In genomic region chr5:38641003-38641402, GRCh38 we compare ENCODE assay signal across 29 cellular contexts.
DNase-seq lines count a peak whose midpoint lies in the region; ATAC-seq, FAIRE-seq and TF ChIP-seq lines count a peak whose summit lies in the region.
"Had no signal": no experiment of that assay in that cellular context is flagged by ENCODE, and none has a peak within 500 bp of the region (broad histone marks: within the 10 kb centered on the region; RNA-seq: fewer than 3 reads in every experiment).

No MANE protein-coding gene starts in this region.

- H3K4me3 Mint-ChIP-seq in natural killer cell = no peak overlapping the region
- H3K4me3 Mint-ChIP-seq: activated CD8-positive, alpha-beta T cell treated with anti-CD3 and anti-CD28 coated beads for 36 hours; nephron progenitor cell; T-cell had no signal

- H2BK15ac ChIP-seq in H1 (ENCODE audit: low read length) = no peak overlapping the region

- CTCF ChIA-PET in H1 (lab: Charles Lee; ENCODE audit: partially characterized antibody) = interaction anchor here (1.8 kb wide), 1 partner anchor 24 kb away, joined by 7 read pairs; no protein-coding TSS in a partner anchor

- H3K4ac ChIP-seq in H1 (replicated peaks; ENCODE audit: insufficient read length, low read depth, low read length) = no peak overlapping the region

- TF ChIP-seq CTCF in AG10803 (conservative IDR thresholded peaks at IDR 0.05; ENCODE audit: low read length) (no peak), H1 (IDR thresholded peaks at IDR 0.05; ENCODE audit: control extremely low read depth in 1 of 3, insufficient read depth in 1 of 3, low read depth in 1 of 3, low read length in 3 of 3) (no peak), osteoblast (IDR thresholded peaks at IDR 0.05; ENCODE audit: extremely low read depth, low read depth, low read length) (no peak), natural killer cell (IDR thresholded peaks at IDR 0.05) (no peak)

- no peaks in the 10 kb centered on the region for H3K9me3 Mint-ChIP-seq in natural killer cell
- H3K9me3 Mint-ChIP-seq: T-cell had no signal

- no peak overlapping the region for H3K14ac ChIP-seq in H1 (ENCODE audit: insufficient read length)

- H4K91ac ChIP-seq in H1 (replicated peaks; ENCODE audit: insufficient read length, low read length) = no peak overlapping the region

- no peak overlapping the region for H3K4me2 ChIP-seq in H1 (ENCODE audit: insufficient read depth in 1 of 2, low read depth in 2 of 2, low read length in 2 of 2)
- H3K4me2 ChIP-seq in osteoblast (ENCODE audit: insufficient read depth, low read length) = no peak overlapping the region

- no peaks in the 10 kb centered on the region for H3K79me1 ChIP-seq in H1 (ENCODE audit: low read depth, low read length)

- H3K4me1 Mint-ChIP-seq in natural killer cell = no peaks in the 10 kb centered on the region
- H3K4me1 Mint-ChIP-seq: T-cell had no signal

- 93% methylated on average over 3 of the region's 3 CpGs; no CpG with 5 or more reads in 1 of the 2 experiments for WGBS in H1 (ENCODE audit: extremely low coverage in 1 of 2, insufficient coverage in 1 of 2, insufficient read length in 1 of 2, insufficient replicate concordance in 2 of 2, low coverage in 1 of 2, low lambda C conversion rate in 2 of 2, missing lambda C conversion rate in 1 of 2), 2 experiments

- H3K79me2 ChIP-seq in H1 (ENCODE audit: control insufficient read depth in 1 of 2, insufficient read depth in 2 of 2, low read length in 2 of 2) (no peaks in the 10 kb centered on the region), osteoblast (ENCODE audit: insufficient read depth, low read length) (no peaks in the 10 kb centered on the region)
- H3K79me2 ChIP-seq: parathyroid adenoma had no signal

- no peak overlapping the region for H2BK5ac ChIP-seq in H1 (ENCODE audit: low read depth, low read length)

- TF ChIP-seq POLR2A in H1 (IDR thresholded peaks at IDR 0.05; ENCODE audit: control extremely low read depth in 1 of 2, low read depth in 2 of 2, low read length in 2 of 2) = no peak

- no peak overlapping the region for H3K23ac ChIP-seq in H1 (ENCODE audit: insufficient read length)

- H3K9me3 ChIP-seq in H1 (ENCODE audit: insufficient read depth in 2 of 2, low read depth in 1 of 2, low read length in 1 of 2) (no peaks in the 10 kb centered on the region), osteoblast (ENCODE audit: low read depth, low read length) (no peaks in the 10 kb centered on the region)
- H3K9me3 ChIP-seq: heart left ventricle, right lobe of liver, SJSA1 had no signal

- no peaks in the 10 kb centered on the region for H3K23me2 ChIP-seq in H1 (ENCODE audit: low read depth, low read length)

- H3K27me3 ChIP-seq in H1 (replicated peaks in 1 of 4; ENCODE audit: control insufficient read depth in 3 of 4, extremely low read depth in 1 of 4, insufficient read depth in 3 of 4, low read length in 3 of 4) = no peaks in the 10 kb centered on the region
- H3K27me3 ChIP-seq in osteoblast (ENCODE audit: insufficient read depth, low read length) = peaks cover 18% of the 10 kb centered on the region
- H3K27me3 ChIP-seq: heart left ventricle, SJSA1 had no signal

- H3K4me1 ChIP-seq in H1 (replicated peaks in 1 of 4; ENCODE audit: control insufficient read depth in 3 of 4, insufficient read depth in 4 of 4, low read length in 3 of 4) (no peaks in the 10 kb centered on the region), osteoblast (ENCODE audit: insufficient read depth, low read length) (no peaks in the 10 kb centered on the region)

- H3K27me3 Mint-ChIP-seq in natural killer cell (ENCODE audit: low read depth in 2 of 2) = no peaks in the 10 kb centered on the region

- H2BK12ac ChIP-seq in H1 (ENCODE audit: low read depth, low read length) = no peak overlapping the region

- H4K20me1 ChIP-seq in H1 (replicated peaks in 1 of 2; ENCODE audit: control insufficient read depth in 1 of 2, insufficient read depth in 2 of 2, low read length in 2 of 2) (no peaks in the 10 kb centered on the region), osteoblast (ENCODE audit: insufficient read depth, low read length) (no peaks in the 10 kb centered on the region)

- H2AK5ac ChIP-seq in H1 (ENCODE audit: low read depth, low read length) = no peak overlapping the region

- H4K5ac ChIP-seq in H1 (ENCODE audit: insufficient read length, low read depth, low read length) = no peak overlapping the region

- no peak for TF ChIP-seq RAD21 in H1 (IDR thresholded peaks at IDR 0.05 in 1 of 2, conservative IDR thresholded peaks at IDR 0.05 in 1 of 2; ENCODE audit: low read depth in 2 of 2, low read length in 2 of 2)

- H3K4me3 ChIP-seq in AG10803 (ENCODE audit: low read length) = no peak overlapping the region
- H3K4me3 ChIP-seq in H1 (ENCODE audit: extremely low read depth in 1 of 4, insufficient read depth in 2 of 4, low read depth in 3 of 4, low read length in 4 of 4) = no peak overlapping the region
- no peak overlapping the region for H3K4me3 ChIP-seq in osteoblast (ENCODE audit: insufficient read depth, low read length)
- H3K4me3 ChIP-seq: heart left ventricle, right lobe of liver, SJSA1 had no signal

- 0 out of 2 replicates have a peak overlapping the region, but pooled peaks have one; percentile 43 for H2AFZ ChIP-seq in H1 (ENCODE audit: low read length)
- H2AFZ ChIP-seq in osteoblast (ENCODE audit: low read length) = peak overlapping the region; percentile 66
- H2AFZ ChIP-seq: parathyroid adenoma had no signal

- H3K18ac ChIP-seq in H1 (ENCODE audit: extremely low read depth, low read length) = no peak overlapping the region; the same call in 1 of the 2 replicates

- H4K8ac ChIP-seq in H1 (ENCODE audit: extremely low read depth, insufficient read depth, low read length) = no peak overlapping the region

- intact Hi-C loops in natural killer cell (cut with micrococcal nuclease) = no loop called here

- no peak overlapping the region for H3K27ac Mint-ChIP-seq in natural killer cell
- H3K27ac Mint-ChIP-seq: activated CD8-positive, alpha-beta T cell treated with anti-CD3 and anti-CD28 coated beads for 36 hours; nephron progenitor cell; T-cell had no signal

- TF ChIP-seq EP300 in H1 (IDR thresholded peaks at IDR 0.05; ENCODE audit: borderline replicate concordance in 1 of 2, low read depth in 2 of 2, low read length in 2 of 2) = no peak

- no peak overlapping the region for H3K9ac ChIP-seq in H1 (replicated peaks in 1 of 4; ENCODE audit: extremely low read depth in 1 of 4, low read depth in 3 of 4, low read length in 3 of 4)
- H3K9ac ChIP-seq: parathyroid adenoma had no signal

- DNase-seq in AG10803 (ENCODE audit: low read depth) (peak; percentile 13), amniotic epithelial cell (ENCODE audit: low read depth) (peak; percentile 63), H1 (ENCODE audit: low read depth in 1 of 2, low spot score in 2 of 2) (no peak), osteoblast (ENCODE audit: insufficient read length, low spot score, missing footprints) (no peak), 8988T (no peak), A172 (ENCODE audit: low spot score) (no peak), natural killer cell (no peak)
- DNase-seq: activated CD4-positive, alpha-beta T cell treated with anti-CD3 and anti-CD28 coated beads for 1 hour; activated CD8-positive, alpha-beta T cell treated with anti-CD3 and anti-CD28 coated beads for 36 hours; activated gamma-delta T cell treated with Interleukin-2 at 50 U/mL for 16 hours; activated T-cell treated with anti-CD3 and anti-CD28 coated beads for 4 hours; central memory CD4-positive, alpha-beta T cell; DMS79; H7; heart left ventricle; Kasumi-1; midbrain; NCI-H1092 treated with DMSO at 0.1 percent for 48 hours; NCI-H187 treated with DMSO at 0.1 percent for 48 hours; NCI-H526; nephron progenitor cell; right lobe of liver; T-cell had no signal

- no peak overlapping the region for H2BK120ac ChIP-seq in H1 (replicated peaks; ENCODE audit: low read depth, low read length)

- no peaks in the 10 kb centered on the region for H3K36me3 Mint-ChIP-seq in natural killer cell
- H3K36me3 Mint-ChIP-seq: T-cell had no signal

- FAIRE-seq in H1 (lab: Jason Lieb, UNC) = no peak
- FAIRE-seq: A204.1, GM18507, HepG2 had no signal

- H3K27ac ChIP-seq in H1 (ENCODE audit: low read depth, low read length) (no peak overlapping the region), osteoblast (ENCODE audit: low read depth, low read length) (no peak overlapping the region)
- H3K27ac ChIP-seq: heart left ventricle, parathyroid adenoma, right lobe of liver, SJSA1 had no signal

- POLR2A ChIA-PET in H1 (lab: Charles Lee; ENCODE audit: partially characterized antibody) = no interaction called here

- no peak overlapping the region for H3K56ac ChIP-seq in H1 (replicated peaks; ENCODE audit: insufficient read length, low read depth, low read length)

- no peak overlapping the region for H2BK20ac ChIP-seq in H1 (ENCODE audit: low read length)

- H3K36me3 ChIP-seq in H1 (ENCODE audit: control insufficient read depth in 2 of 4, insufficient read depth in 4 of 4, low read length in 3 of 4) = no peaks in the 10 kb centered on the region
- no peaks in the 10 kb centered on the region for H3K36me3 ChIP-seq in osteoblast (ENCODE audit: insufficient read depth, low read length)
- H3K36me3 ChIP-seq: heart left ventricle, right lobe of liver, SJSA1 had no signal

- ATAC-seq in GM21786 (IDR thresholded peaks at IDR 0.05; ENCODE audit: unreplicated experiment) = no peak
- no peak for ATAC-seq in natural killer cell
- ATAC-seq: activated CD8-positive, alpha-beta T cell treated with anti-CD3 and anti-CD28 coated beads for 36 hours; heart left ventricle; HepG2; right lobe of liver; T-cell had no signal

TF ChIP-seq in H1, 55 proteins besides CTCF, POLR2A, EP300 and RAD21 (continues in another document):
- no peak for TF ChIP-seq TAF1 (IDR thresholded peaks at IDR 0.05; ENCODE audit: low read depth, low read length)
- TF ChIP-seq TCF12 (IDR thresholded peaks at IDR 0.05; ENCODE audit: low read depth, low read length) = no peak
- no peak for TF ChIP-seq NANOG (IDR thresholded peaks at IDR 0.05; ENCODE audit: insufficient read depth, low read depth, low read length, poor library complexity, severe bottlenecking)
- no peak for TF ChIP-seq CBX5 (IDR thresholded peaks at IDR 0.05; ENCODE audit: low read depth, low read length)
- TF ChIP-seq BRCA1 (IDR thresholded peaks at IDR 0.05; ENCODE audit: low read depth, low read length) = no peak
- TF ChIP-seq EGR1 (IDR thresholded peaks at IDR 0.05; ENCODE audit: borderline replicate concordance, low read depth, low read length) = no peak
- TF ChIP-seq HDAC2 (IDR thresholded peaks at IDR 0.05; ENCODE audit: borderline replicate concordance in 1 of 2, low read depth in 2 of 2, low read length in 2 of 2) = no peak
- no peak for TF ChIP-seq JUND (IDR thresholded peaks at IDR 0.05; ENCODE audit: low read length)
- no peak for TF ChIP-seq CHD1 (IDR thresholded peaks at IDR 0.05; ENCODE audit: low read depth, low read length)
- TF ChIP-seq MAFK (IDR thresholded peaks at IDR 0.05; ENCODE audit: low read depth, low read length) = no peak
- TF ChIP-seq GABPA (IDR thresholded peaks at IDR 0.05; ENCODE audit: borderline replicate concordance, insufficient read depth, low read length) = no peak

Comparison
In these comparisons a context has a peak if more than half of its experiments do, and no peak if none do; other contexts are left out.
1. DNase-seq: peak in AG10803 (single experiment) and amniotic epithelial cell (single experiment); none in H1 (0 of 2), osteoblast (single experiment), 8988T (single experiment), A172 (single experiment) and natural killer cell (single experiment).